21 cellular contexts compared by ENCODE assay signal in the genomic region with DNA sequence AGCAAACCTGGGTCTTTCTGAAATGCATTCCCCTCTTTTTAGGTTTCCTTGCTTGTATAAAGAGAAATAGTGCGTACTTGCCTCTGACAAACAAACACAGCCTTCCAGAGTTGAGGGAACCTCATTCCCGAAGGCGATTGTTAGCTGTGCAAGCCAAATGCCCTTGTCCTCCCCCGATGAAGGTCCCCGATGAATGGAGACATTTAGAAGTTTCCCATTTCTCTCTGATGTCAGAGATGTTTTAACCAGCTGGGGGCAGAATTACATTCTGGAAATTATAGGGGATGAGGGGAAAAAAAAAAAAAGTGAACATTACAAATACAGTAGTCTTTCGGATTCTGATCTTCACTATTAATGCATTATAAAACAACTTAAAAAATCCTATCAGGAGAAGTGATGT.
DNase-seq lines count a peak whose midpoint lies in the region; ATAC-seq and TF ChIP-seq lines count a peak whose summit lies in the region.
"Had no signal": no experiment of that assay in that cellular context is flagged by ENCODE, and none has a peak within 500 bp of the region (broad histone marks: within the 10 kb centered on the region; RNA-seq: fewer than 3 reads in every experiment).

No MANE protein-coding gene starts in this region.

- H2AFZ ChIP-seq in PC-3 (ENCODE audit: low read length), result peak overlapping the region; percentile 59
- H2AFZ ChIP-seq: parathyroid adenoma had no signal

- no peaks in the 10 kb centered on the region for H3K9me2 ChIP-seq in PC-3 (replicated peaks; ENCODE audit: low read length)

- peak overlapping the region; percentile 63 for H3K27ac ChIP-seq in PC-3 (ENCODE audit: low read length)
- H3K27ac ChIP-seq: parathyroid adenoma had no signal

- H3K4me2 ChIP-seq in PC-3 (ENCODE audit: low read length), result peak overlapping the region; percentile 78

- DNase-seq in COLO829 (ENCODE audit: low spot score) (peak; percentile 29), PC-3 (peak; percentile 50), epithelial cell of proximal tubule (ENCODE audit: low read depth) (no peak), progenitor cell of endocrine pancreas (ENCODE audit: low spot score, unreplicated experiment) (no peak)
- DNase-seq: activated CD4-positive, alpha-beta T cell treated with anti-CD3 and anti-CD28 coated beads, Interleukin-2, amount 50 U/mL, for 48 hours; CD8-positive, alpha-beta T cell; DMS79; effector memory CD8-positive, alpha-beta T cell; left colon; naive thymus-derived CD8-positive, alpha-beta T cell; NCI-H1105; NCI-H2081 treated with DMSO at 0.1 percent for 48 hours; stimulated activated CD8-positive, alpha-beta memory T cell treated with anti-CD3 and anti-CD28 coated beads, Interleukin-4, amount 100 ng/mL, for 48 hours; T-helper 9 cell had no signal

- peaks cover 19% of the 10 kb centered on the region for H3K4me1 ChIP-seq in PC-3 (ENCODE audit: insufficient read depth, low read length)
- H3K4me1 ChIP-seq: parathyroid adenoma had no signal

- H3K36me3 ChIP-seq in PC-3 (ENCODE audit: low read depth, low read length), result no peaks in the 10 kb centered on the region

- peak; percentile 53 for TF ChIP-seq CTCF in PC-3 (conservative IDR thresholded peaks at IDR 0.05; ENCODE audit: low read depth, low read length)
- peak; percentile 24 for TF ChIP-seq CTCF in epithelial cell of proximal tubule (conservative IDR thresholded peaks at IDR 0.05; ENCODE audit: low read depth, low read length)
- peak; percentile 7 for TF ChIP-seq CTCF in progenitor cell of endocrine pancreas (IDR thresholded peaks at IDR 0.05; ENCODE audit: unreplicated experiment)

- TSS peak; percentile 87 for BruUV-seq in PC-3 (replicated peaks; lab: Mats Ljungman, UMichigan)

- peaks cover under 1% of the 10 kb centered on the region for H3K36me3 Mint-ChIP-seq in progenitor cell of endocrine pancreas (ENCODE audit: insufficient read depth)
- H3K36me3 Mint-ChIP-seq: brain; CD8-positive, alpha-beta T cell had no signal

- H3K4me3 ChIP-seq in PC-3 (ENCODE audit: low read length), result peak overlapping the region; percentile 52
- H3K4me3 ChIP-seq in epithelial cell of proximal tubule (ENCODE audit: low read depth, low read length), result no peak overlapping the region
- H3K4me3 ChIP-seq: GM12878 had no signal

- H3K4me3 Mint-ChIP-seq in progenitor cell of endocrine pancreas (ENCODE audit: low read depth), result no peak overlapping the region
- H3K4me3 Mint-ChIP-seq: brain; CD8-positive, alpha-beta T cell; effector memory CD8-positive, alpha-beta T cell; naive thymus-derived CD8-positive, alpha-beta T cell; WTC11 had no signal

- H4K20me1 ChIP-seq in PC-3 (ENCODE audit: low read length), result no peaks in the 10 kb centered on the region

- ATAC-seq in PC-3 (peak; percentile 55), GM19035 (IDR thresholded peaks at IDR 0.05; ENCODE audit: unreplicated experiment) (no peak), HG02798 (IDR thresholded peaks at IDR 0.05; ENCODE audit: poor library complexity, unreplicated experiment) (no peak), HG03354 (IDR thresholded peaks at IDR 0.05; ENCODE audit: poor library complexity, severe bottlenecking, unreplicated experiment) (no peak)
- ATAC-seq: CD8-positive, alpha-beta T cell; effector memory CD8-positive, alpha-beta T cell; GM12878; left colon; naive thymus-derived CD8-positive, alpha-beta T cell; WTC11 had no signal

- H3K79me2 ChIP-seq in PC-3 (ENCODE audit: low read length), result no peaks in the 10 kb centered on the region
- H3K79me2 ChIP-seq: parathyroid adenoma had no signal

- H3F3A ChIP-seq in PC-3 (ENCODE audit: low read length, unreplicated experiment), result no peaks in the 10 kb centered on the region

- peaks cover 5% of the 10 kb centered on the region for H3K27me3 Mint-ChIP-seq in progenitor cell of endocrine pancreas

- H3K9me3 ChIP-seq in PC-3 (ENCODE audit: low read length), result no peaks in the 10 kb centered on the region

- H3K27ac Mint-ChIP-seq in progenitor cell of endocrine pancreas, result no peak overlapping the region
- H3K27ac Mint-ChIP-seq: CD8-positive, alpha-beta T cell; naive thymus-derived CD8-positive, alpha-beta T cell; WTC11 had no signal

- POLR2A ChIA-PET in PC-3 (lab: Charles Lee; ENCODE audit: unreplicated experiment), result interaction anchor here (0.6 kb wide), 2 partner anchors 102 to 488 kb away, joined by 5 to 12 read pairs; no protein-coding TSS in a partner anchor

- intact Hi-C loops in PC-3 (cut with micrococcal nuclease), result loop anchor here (5.0 to 10.0 kb wide), 2 partner anchors 262 to 349 kb away; no protein-coding TSS in a partner anchor

- CTCF ChIA-PET in PC-3 (lab: Charles Lee), result no interaction called here

- H3K9ac ChIP-seq in PC-3 (ENCODE audit: low read length), result peak overlapping the region; percentile 50
- H3K9ac ChIP-seq: parathyroid adenoma had no signal

- H3K4me1 Mint-ChIP-seq in progenitor cell of endocrine pancreas (ENCODE audit: low read depth), result no peaks in the 10 kb centered on the region
- H3K4me1 Mint-ChIP-seq: naive thymus-derived CD8-positive, alpha-beta T cell had no signal

- H3K9me3 Mint-ChIP-seq in progenitor cell of endocrine pancreas (ENCODE audit: low read depth), result peaks cover 5% of the 10 kb centered on the region

- H3K27me3 ChIP-seq in PC-3 (ENCODE audit: low read length), result no peaks in the 10 kb centered on the region

Comparison
In these comparisons a context has a peak if more than half of its experiments do, and no peak if none do; other contexts are left out.
1. DNase-seq: peak in COLO829 (single experiment) and PC-3 (single experiment); none in epithelial cell of proximal tubule (single experiment) and progenitor cell of endocrine pancreas (single experiment).
2. Peak in every context shown above with its lines, with median percentiles within 50 percentile points of each other: CTCF ChIP-seq.